In the genomic region with DNA sequence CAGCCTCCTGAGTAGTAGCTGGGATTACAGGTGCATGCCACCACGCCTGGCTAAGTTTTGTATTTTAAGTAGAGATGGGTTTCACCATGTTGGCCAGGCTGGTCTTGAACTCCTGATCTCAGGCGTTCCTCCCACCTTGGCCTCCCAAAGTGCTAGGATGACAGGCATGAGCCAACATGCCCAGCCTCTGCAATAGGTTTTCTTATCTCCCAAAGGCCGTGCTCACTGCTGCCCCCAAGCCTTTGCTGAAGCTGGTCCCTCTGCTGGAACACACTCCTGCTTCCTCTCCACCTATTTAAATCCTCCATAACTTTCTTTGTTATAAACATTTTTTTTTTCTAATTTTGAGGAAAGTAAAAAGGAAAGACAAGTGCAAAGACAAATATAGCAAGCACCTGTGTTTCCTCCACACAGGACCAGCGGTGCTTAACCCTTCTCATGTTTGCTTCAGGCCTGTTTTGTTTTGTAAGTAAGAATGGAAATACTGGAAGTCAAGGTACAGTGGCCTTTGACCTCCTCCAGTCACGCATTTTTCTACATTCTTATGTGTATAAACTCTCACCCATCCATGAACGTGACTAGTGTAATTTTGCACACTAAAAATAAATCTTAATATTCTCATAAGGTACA, we compare ENCODE assay signal across 8 cellular contexts. TPM values are rescaled to one million over a fixed set of nuclear protein-coding genes. Genes with fewer than 3 reads are reported as not detected.
DNase-seq lines count a peak whose midpoint lies in the region; ATAC-seq lines count a peak whose summit lies in the region.

No MANE protein-coding gene starts in this region.

- H2BK15ac ChIP-seq in mesenchymal stem cell (ENCODE audit: low read depth, poor library complexity, severe bottlenecking): no peak overlapping the region

- H4K8ac ChIP-seq in mesenchymal stem cell (ENCODE audit: low read length): peak overlapping the region; percentile 17

- H3K4ac ChIP-seq in mesenchymal stem cell (ENCODE audit: low read depth in 1 of 2, low read length in 2 of 2): no peak overlapping the region

- H2BK120ac ChIP-seq in mesenchymal stem cell (ENCODE audit: low read depth, low read length): no peak overlapping the region

- no peak overlapping the region for H3K9ac ChIP-seq in mesenchymal stem cell (ENCODE audit: low read length)

- no peak overlapping the region for H3K23ac ChIP-seq in mesenchymal stem cell (ENCODE audit: low read length in 2 of 2)

- no peak for ATAC-seq in HG03196 (IDR thresholded peaks at IDR 0.05; ENCODE audit: unreplicated experiment)

- DNase-seq in NCI-H1105 treated with DMSO at 0.1 percent for 48 hours (lab: John Stamatoyannopoulos, UW): peak; percentile 26
- DNase-seq in NCI-H1105 (lab: John Stamatoyannopoulos, UW): no peak
- peak; percentile 81 for DNase-seq in KBM-7
- peak; percentile 51 for DNase-seq in UCSD-AML1 (lab: John Stamatoyannopoulos, UW; ENCODE audit: unreplicated experiment)
- no peak for DNase-seq in mesenchymal stem cell
- no peak for DNase-seq in COLO829 (ENCODE audit: low spot score)
- no peak for DNase-seq in COLO668 (lab: John Stamatoyannopoulos, UW; ENCODE audit: unreplicated experiment)

- no peak overlapping the region for H2AK5ac ChIP-seq in mesenchymal stem cell (ENCODE audit: low read length, severe bottlenecking)

- in situ Hi-C loops in KBM-7 (cut with MboI; ENCODE audit: low pct_unique_long_range_greater_than_20kb, low sequenced_read_pairs): no loop called here

- no peak overlapping the region for H2BK5ac ChIP-seq in mesenchymal stem cell (ENCODE audit: low read depth, low read length, poor library complexity, severe bottlenecking)

- no peak overlapping the region for H2AFZ ChIP-seq in mesenchymal stem cell (ENCODE audit: low read depth, low read length)

- H3K79me1 ChIP-seq in mesenchymal stem cell (replicated peaks; ENCODE audit: low read length, poor library complexity, severe bottlenecking): no peaks in the 10 kb centered on the region

- no peaks in the 10 kb centered on the region for H3K36me3 ChIP-seq in mesenchymal stem cell (ENCODE audit: control insufficient read depth in 1 of 2, insufficient read depth in 2 of 2, low read depth in 1 of 2, low read length in 2 of 2)

- H3K18ac ChIP-seq in mesenchymal stem cell (ENCODE audit: low read depth in 1 of 2, low read length in 2 of 2): no peak overlapping the region

- no peak overlapping the region for H4K91ac ChIP-seq in mesenchymal stem cell (ENCODE audit: low read length)

- H3K4me1 ChIP-seq in mesenchymal stem cell (ENCODE audit: control insufficient read depth, insufficient read depth, low read depth, low read length): no peaks in the 10 kb centered on the region

- WGBS in mesenchymal stem cell: 77% methylated on average over 5 of the region's 6 CpGs

- no peaks in the 10 kb centered on the region for H3K9me3 ChIP-seq in mesenchymal stem cell (ENCODE audit: control insufficient read depth, low read length)

- H3K14ac ChIP-seq in mesenchymal stem cell (ENCODE audit: low read length in 2 of 2): no peak overlapping the region

- no peak overlapping the region for H3K4me2 ChIP-seq in mesenchymal stem cell (ENCODE audit: low read length, poor library complexity, severe bottlenecking)

- H3K27me3 ChIP-seq in mesenchymal stem cell (ENCODE audit: control insufficient read depth in 1 of 2, insufficient read depth in 1 of 2, low read length in 2 of 2): peaks cover 8 to 34% of the 10 kb centered on the region in 2 experiments

- no peak overlapping the region for H3K27ac ChIP-seq in mesenchymal stem cell (ENCODE audit: low read length, poor library complexity, severe bottlenecking)

- no peak overlapping the region for H2BK12ac ChIP-seq in mesenchymal stem cell (ENCODE audit: low read length in 2 of 2)

- no peak overlapping the region for H3K4me3 ChIP-seq in mesenchymal stem cell (ENCODE audit: insufficient read depth in 1 of 2, low read depth in 1 of 2, low read length in 2 of 2)

RNA-seq across cellular contexts. Expression of gene TNFAIP8L1, which starts 14.5 kb away (rescaled TPM):
- 6.1 TPM for polyA plus RNA-seq in mesenchymal stem cell (2013, experiment 1 of 2)
- 6.6 TPM for polyA plus RNA-seq in mesenchymal stem cell (2013, experiment 2 of 2)

RNA-seq across cellular contexts. Expression of gene MYDGF, which starts 45.3 kb away (rescaled TPM):
- polyA plus RNA-seq in mesenchymal stem cell (2013, experiment 1 of 2): 184 TPM
- polyA plus RNA-seq in mesenchymal stem cell (2013, experiment 2 of 2): 188 TPM

Comparison
In these comparisons a context has a peak if more than half of its experiments do, and no peak if none do; other contexts are left out.
1. DNase-seq: peak in NCI-H1105 treated with DMSO at 0.1 percent for 48 hours (single experiment), KBM-7 (single experiment) and UCSD-AML1 (single experiment); none in NCI-H1105 (single experiment), mesenchymal stem cell (single experiment), COLO829 (single experiment) and COLO668 (single experiment).